ENCODE assay signal across 8 cellular contexts in genomic region chr4:337932-338758, GRCh38. TPM values are rescaled to one million over a fixed set of nuclear protein-coding genes. Genes with fewer than 3 reads are reported as not detected.
DNase-seq lines count a peak whose midpoint lies in the region; ATAC-seq and FAIRE-seq lines count a peak whose summit lies in the region.

No MANE protein-coding gene starts in this region.

- peak overlapping the region; percentile 99 for H3K4me3 Mint-ChIP-seq in activated T-helper 1 cell treated with anti-CD3 and anti-CD28 coated beads, Interleukin-12 subunit alpha, Interleukin-12 subunit beta, Interleukin-2, Interleukin-4 antibody, amounts not matched to agents 30 ng/mL and 10 ng/mL and 1 ng/mL, durations not matched to agents 14 hours and 24 hours and 36 hours

- peaks cover 45% of the 10 kb centered on the region for H3K36me3 Mint-ChIP-seq in activated T-helper 1 cell treated with anti-CD3 and anti-CD28 coated beads, Interleukin-12 subunit alpha, Interleukin-12 subunit beta, Interleukin-2, Interleukin-4 antibody, amounts not matched to agents 30 ng/mL and 10 ng/mL and 1 ng/mL, durations not matched to agents 14 hours and 24 hours and 36 hours (ENCODE audit: low read depth)

- DNase-seq in Caki2 (ENCODE audit: low read depth), result peak; percentile 14
- peak; percentile 26 for DNase-seq in M059J (ENCODE audit: low read depth)
- DNase-seq in activated T-helper 1 cell treated with anti-CD3 and anti-CD28 coated beads, Interleukin-12 subunit alpha, Interleukin-12 subunit beta, Interleukin-2, Interleukin-4 antibody, amounts not matched to agents 30 ng/mL and 10 ng/mL and 1 ng/mL, durations not matched to agents 14 hours and 24 hours and 36 hours (ENCODE audit: low spot score), result peak; percentile 40
- peak; percentile 31 for DNase-seq in glomerular visceral epithelial cell (ENCODE audit: extremely low spot score)
- DNase-seq in pons (ENCODE audit: low spot score), result peak; percentile 8
- DNase-seq in urothelium cell line (ENCODE audit: low spot score), result peak; percentile 5
- DNase-seq in GOT3 (lab: John Stamatoyannopoulos, UW), result no peak

- intact Hi-C loops in activated T-helper 1 cell treated with anti-CD3 and anti-CD28 coated beads, Interleukin-12 subunit alpha, Interleukin-12 subunit beta, Interleukin-2, Interleukin-4 antibody, amounts not matched to agents 30 ng/mL and 10 ng/mL and 1 ng/mL, durations not matched to agents 14 hours and 24 hours and 36 hours (cut with micrococcal nuclease), result loop anchor here (1.0 to 5.0 kb wide), 6 partner anchors 44 to 336 kb away; partner anchors contain the start of genes ATP5ME, MYL5, PIGG and ZNF721

- peaks cover 57% of the 10 kb centered on the region for H3K9me3 Mint-ChIP-seq in activated T-helper 1 cell treated with anti-CD3 and anti-CD28 coated beads, Interleukin-12 subunit alpha, Interleukin-12 subunit beta, Interleukin-2, Interleukin-4 antibody, amounts not matched to agents 30 ng/mL and 10 ng/mL and 1 ng/mL, durations not matched to agents 14 hours and 24 hours and 36 hours

- no peak for FAIRE-seq in urothelium cell line (lab: Jason Lieb, UNC)

- H3K27ac Mint-ChIP-seq in activated T-helper 1 cell treated with anti-CD3 and anti-CD28 coated beads, Interleukin-12 subunit alpha, Interleukin-12 subunit beta, Interleukin-2, Interleukin-4 antibody, amounts not matched to agents 30 ng/mL and 10 ng/mL and 1 ng/mL, durations not matched to agents 14 hours and 24 hours and 36 hours, result peak overlapping the region; percentile 98

- in situ Hi-C loops in Caki2 (cut with HindIII; ENCODE audit: low pct_unique_long_range_greater_than_20kb, low sequenced_read_pairs), result no loop called here

- H3K27me3 Mint-ChIP-seq in activated T-helper 1 cell treated with anti-CD3 and anti-CD28 coated beads, Interleukin-12 subunit alpha, Interleukin-12 subunit beta, Interleukin-2, Interleukin-4 antibody, amounts not matched to agents 30 ng/mL and 10 ng/mL and 1 ng/mL, durations not matched to agents 14 hours and 24 hours and 36 hours (ENCODE audit: insufficient read depth), result peaks cover 3% of the 10 kb centered on the region

- peak; percentile 27 for ATAC-seq in GM21526 (IDR thresholded peaks at IDR 0.05; ENCODE audit: low FRiP score, unreplicated experiment)

- peaks cover 25% of the 10 kb centered on the region for H3K4me1 Mint-ChIP-seq in activated T-helper 1 cell treated with anti-CD3 and anti-CD28 coated beads, Interleukin-12 subunit alpha, Interleukin-12 subunit beta, Interleukin-2, Interleukin-4 antibody, amounts not matched to agents 30 ng/mL and 10 ng/mL and 1 ng/mL, durations not matched to agents 14 hours and 24 hours and 36 hours (ENCODE audit: low read depth)

RNA-seq across cellular contexts. Expression of gene ZNF141, which starts 0.5 kb away (rescaled TPM):
- total RNA-seq in Caki2 (2014; rRNA removed; shearing (Covaris generic); ENCODE audit: low replicate concordance), result 1.2 and 2.1 TPM in 2 replicates
- 6.6 and 9.1 TPM in 2 replicates for total RNA-seq in M059J (2014; rRNA removed; shearing (Covaris generic))
- total RNA-seq in activated T-helper 1 cell treated with anti-CD3 and anti-CD28 coated beads, Interleukin-12 subunit alpha, Interleukin-12 subunit beta, Interleukin-2, Interleukin-4 antibody, amounts not matched to agents 30 ng/mL and 10 ng/mL and 1 ng/mL, durations not matched to agents 14 hours and 24 hours and 36 hours, result 23.4 and 23.7 TPM in 2 replicates

RNA-seq across cellular contexts. Expression of gene ZNF732, which starts 32.9 kb away (rescaled TPM):
- total RNA-seq in Caki2 (2014; rRNA removed; shearing (Covaris generic); ENCODE audit: low replicate concordance), result not detected in 2 replicates
- total RNA-seq in M059J (2014; rRNA removed; shearing (Covaris generic)), result not detected in 2 replicates
- not detected in 2 replicates for total RNA-seq in activated T-helper 1 cell treated with anti-CD3 and anti-CD28 coated beads, Interleukin-12 subunit alpha, Interleukin-12 subunit beta, Interleukin-2, Interleukin-4 antibody, amounts not matched to agents 30 ng/mL and 10 ng/mL and 1 ng/mL, durations not matched to agents 14 hours and 24 hours and 36 hours
